ENCODE assay signal across 13 cellular contexts in the genomic region with DNA sequence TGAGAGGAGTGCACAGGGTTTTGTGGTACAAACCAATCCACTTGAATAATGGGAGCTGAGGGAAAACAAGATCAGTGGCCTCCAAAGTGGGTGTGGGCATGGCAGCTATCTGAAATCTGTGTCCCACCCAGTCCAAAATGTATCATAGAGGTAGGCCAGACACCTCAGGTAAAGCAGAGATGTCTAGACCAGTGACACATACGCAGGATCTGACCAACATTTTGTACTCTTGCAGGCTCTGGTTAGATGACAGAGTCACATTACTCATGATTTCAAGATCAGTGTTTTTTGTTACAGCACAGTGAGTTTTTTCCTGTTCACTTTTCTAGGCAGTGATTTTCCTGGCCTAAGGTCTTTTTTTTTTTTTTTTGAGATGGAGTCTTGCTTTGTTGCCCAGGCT.
DNase-seq lines count a peak whose midpoint lies in the region; ATAC-seq, FAIRE-seq and TF ChIP-seq lines count a peak whose summit lies in the region.
"Had no signal": no experiment of that assay in that cellular context is flagged by ENCODE, and none has a peak within 500 bp of the region (broad histone marks: within the 10 kb centered on the region; RNA-seq: fewer than 3 reads in every experiment).

No MANE protein-coding gene starts in this region.

- H3K4me1 ChIP-seq in CD8-positive, alpha-beta T cell (ENCODE audit: insufficient read depth, low read length) = no peaks in the 10 kb centered on the region
- peaks cover 22% of the 10 kb centered on the region for H3K4me1 ChIP-seq in astrocyte (ENCODE audit: insufficient read depth, low read length)

- no peaks in the 10 kb centered on the region for H3K79me2 ChIP-seq in astrocyte (ENCODE audit: insufficient read depth, low read length)

- no peak for FAIRE-seq in astrocyte (lab: Jason Lieb, UNC)
- FAIRE-seq: endometrium had no signal

- TF ChIP-seq CTCF in CD8-positive, alpha-beta T cell (IDR thresholded peaks at IDR 0.05) = no peak
- TF ChIP-seq CTCF in astrocyte (IDR thresholded peaks at IDR 0.05; ENCODE audit: insufficient read depth, low read depth, low read length) = no peak

- peaks cover 22% of the 10 kb centered on the region for H3K36me3 Mint-ChIP-seq in CD8-positive, alpha-beta T cell
- peaks cover 15% of the 10 kb centered on the region for H3K36me3 Mint-ChIP-seq in astrocyte (ENCODE audit: low read depth, unreplicated experiment)
- no peaks in the 10 kb centered on the region for H3K36me3 Mint-ChIP-seq in naive B cell

- ATAC-seq in CD8-positive, alpha-beta T cell = no peak
- no peak for ATAC-seq in naive B cell (ENCODE audit: low read depth in 2 of 2)
- ATAC-seq in GM19455 (IDR thresholded peaks at IDR 0.05; ENCODE audit: unreplicated experiment) = no peak

- H3K9me3 Mint-ChIP-seq in CD8-positive, alpha-beta T cell = no peaks in the 10 kb centered on the region
- H3K9me3 Mint-ChIP-seq in astrocyte (ENCODE audit: unreplicated experiment) = no peaks in the 10 kb centered on the region
- H3K9me3 Mint-ChIP-seq in naive B cell = no peaks in the 10 kb centered on the region

- CTCF ChIA-PET in CD8-positive, alpha-beta T cell (lab: Charles Lee) = interaction anchor here (1.2 to 1.5 kb wide), 3 partner anchors 15 to 634 kb away, joined by 4 read pairs; no protein-coding TSS in a partner anchor

- H3K9me3 ChIP-seq in CD8-positive, alpha-beta T cell (ENCODE audit: low read length) = no peaks in the 10 kb centered on the region
- H3K9me3 ChIP-seq in astrocyte (ENCODE audit: insufficient read depth, low read depth, low read length) = no peaks in the 10 kb centered on the region
- H3K9me3 ChIP-seq: testis had no signal

- H2AFZ ChIP-seq in astrocyte (ENCODE audit: low read depth, low read length) = no peak overlapping the region

- H4K20me1 ChIP-seq in astrocyte (ENCODE audit: insufficient read depth, low read length) = no peaks in the 10 kb centered on the region

- H3K27me3 ChIP-seq in CD8-positive, alpha-beta T cell (ENCODE audit: insufficient read depth, low read length) = no peaks in the 10 kb centered on the region
- H3K27me3 ChIP-seq in astrocyte (ENCODE audit: insufficient read depth, low read length) = no peaks in the 10 kb centered on the region
- H3K27me3 ChIP-seq: testis had no signal

- no peaks in the 10 kb centered on the region for H3K36me3 ChIP-seq in CD8-positive, alpha-beta T cell (ENCODE audit: insufficient read depth, low read length)
- H3K36me3 ChIP-seq in astrocyte (ENCODE audit: insufficient read depth, low read length) = peaks cover 7% of the 10 kb centered on the region
- H3K36me3 ChIP-seq: WERI-Rb-1 had no signal

- H3K4me1 Mint-ChIP-seq in CD8-positive, alpha-beta T cell (ENCODE audit: low read depth) = peaks cover 6% of the 10 kb centered on the region
- H3K4me1 Mint-ChIP-seq in astrocyte (ENCODE audit: low read depth, unreplicated experiment) (peaks cover 25% of the 10 kb centered on the region), naive B cell (peaks cover 20 to 27% (median 22%) of the 10 kb centered on the region in 3 donors)

- DNase-seq in CD8-positive, alpha-beta T cell = no peak
- DNase-seq in HK-2 (ENCODE audit: unreplicated experiment) (peak; percentile 18), astrocyte (ENCODE audit: low read depth) (peak; percentile 42), naive B cell (no peak), NCI-H446 (lab: John Stamatoyannopoulos, UW) (no peak), NOMO-1 treated with dmso at 0.1 percent for 144 hours (lab: John Stamatoyannopoulos, UW; ENCODE audit: unreplicated experiment) (no peak), MV-4-11 (lab: John Stamatoyannopoulos, UW) (no peak)
- DNase-seq: DMS 273 treated with DMSO at 0.1 percent for 48 hours, NCI-H1694 treated with DMSO at 0.1 percent for 48 hours, testis, WERI-Rb-1 had no signal

- no peak overlapping the region for H3K4me3 Mint-ChIP-seq in CD8-positive, alpha-beta T cell
- H3K4me3 Mint-ChIP-seq in astrocyte (ENCODE audit: unreplicated experiment) (no peak overlapping the region), naive B cell (peak overlapping the region in 1 of 8 donors; percentile 53)

- no peak overlapping the region for H3K27ac ChIP-seq in CD8-positive, alpha-beta T cell (ENCODE audit: low read depth, low read length)
- peak overlapping the region; percentile 95 for H3K27ac ChIP-seq in astrocyte (ENCODE audit: low read depth, low read length)
- H3K27ac ChIP-seq: testis, WERI-Rb-1 had no signal

- H3K4me2 ChIP-seq in astrocyte (ENCODE audit: low read length) = peak overlapping the region; percentile 65

- no peak overlapping the region for H3K4me3 ChIP-seq in CD8-positive, alpha-beta T cell (ENCODE audit: low read depth, low read length)
- no peak overlapping the region for H3K4me3 ChIP-seq in astrocyte (ENCODE audit: insufficient read depth, low read depth, low read length)
- H3K4me3 ChIP-seq: testis had no signal

- H3K27ac Mint-ChIP-seq in CD8-positive, alpha-beta T cell = peak overlapping the region; percentile 75
- H3K27ac Mint-ChIP-seq in astrocyte (ENCODE audit: unreplicated experiment) = peak overlapping the region; percentile 87
- H3K27ac Mint-ChIP-seq in naive B cell = peak overlapping the region in 4 of 6 donors; percentile 57 to 85 (median 65)

- intact Hi-C loops in CD8-positive, alpha-beta T cell (cut with DNase I, micrococcal nuclease) = no loop called here

- H3K27me3 Mint-ChIP-seq in CD8-positive, alpha-beta T cell (ENCODE audit: low read depth) = no peaks in the 10 kb centered on the region
- H3K27me3 Mint-ChIP-seq in astrocyte (ENCODE audit: low read depth, unreplicated experiment) = no peaks in the 10 kb centered on the region
- no peaks in the 10 kb centered on the region for H3K27me3 Mint-ChIP-seq in naive B cell

- H3K9ac ChIP-seq in astrocyte (ENCODE audit: low read length) = peak overlapping the region; percentile 45

- POLR2A ChIA-PET in CD8-positive, alpha-beta T cell (lab: Charles Lee) = no interaction called here

Comparison
In these comparisons a context has a peak if more than half of its experiments do, and no peak if none do; other contexts are left out.
1. DNase-seq: peak in HK-2 (single experiment) and astrocyte (single experiment); none in CD8-positive, alpha-beta T cell (0 of 7), naive B cell (single experiment), NCI-H446 (0 of 2), NOMO-1 treated with dmso at 0.1 percent for 144 hours (single experiment) and MV-4-11 (single experiment).
2. Peak in every context shown above with its lines, with median percentiles within 50 percentile points of each other: H3K27ac Mint-ChIP-seq.